ENCODE assay signal across 8 cellular contexts in the genomic region with DNA sequence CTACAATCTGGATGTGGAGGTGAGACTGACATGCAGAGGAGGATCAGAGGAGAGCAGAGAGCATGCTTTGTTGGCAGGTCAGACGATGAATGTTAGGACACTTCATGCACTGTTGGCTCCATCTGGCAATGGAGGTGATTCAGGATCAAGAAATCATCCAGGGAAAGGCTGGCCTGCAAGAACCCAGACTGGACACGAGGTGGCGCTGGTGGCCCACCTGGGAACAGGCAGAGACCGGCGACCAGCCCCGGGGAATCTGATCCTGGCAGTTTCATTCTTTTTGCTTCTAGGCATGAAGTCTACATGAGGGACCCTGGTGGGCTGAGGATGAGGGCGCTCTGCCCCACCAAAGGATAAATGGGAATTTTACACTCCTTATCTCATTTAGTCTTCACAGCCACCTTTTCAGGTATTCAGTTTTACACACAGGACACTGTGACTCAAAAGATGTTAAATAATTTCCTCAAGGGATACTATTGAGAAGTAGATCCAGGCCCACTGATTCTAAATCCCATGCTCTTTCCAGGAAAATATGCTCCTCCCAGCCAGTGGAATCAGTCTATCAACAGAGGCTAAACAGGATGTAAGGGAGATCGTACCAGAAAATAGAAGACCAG. TPM values are rescaled to one million over a fixed set of nuclear protein-coding genes. Genes with fewer than 3 reads are reported as not detected.
DNase-seq lines count a peak whose midpoint lies in the region; ATAC-seq, FAIRE-seq and TF ChIP-seq lines count a peak whose summit lies in the region.

No MANE protein-coding gene starts in this region.

- no peaks in the 10 kb centered on the region for H3K36me3 ChIP-seq in kidney (ENCODE audit: control insufficient read depth in 1 of 2, insufficient read depth in 2 of 2, low read length in 2 of 2)

- H3K9me3 ChIP-seq in kidney (ENCODE audit: control insufficient read depth in 1 of 2, low read length in 2 of 2) = no peaks in the 10 kb centered on the region

- TF ChIP-seq CTCF in cardiac fibroblast (IDR thresholded peaks at IDR 0.05; ENCODE audit: low read depth, low read length) = peak; percentile 97
- TF ChIP-seq CTCF in kidney (IDR thresholded peaks at IDR 0.05; ENCODE audit: borderline replicate concordance, extremely low read depth, insufficient read depth) = peak; percentile 93

- intact Hi-C loops in kidney (cut with DNase I) = no loop called here

- DNase-seq in GM18507 (ENCODE audit: extremely low spot score, insufficient read length, low read depth) (peak; percentile 56), NCI-H345 (lab: John Stamatoyannopoulos, UW) (peak; percentile 71), cardiac fibroblast (ENCODE audit: low read depth in 2 of 2) (peak; percentile 82), kidney (peak; percentile 88)
- peak; percentile 39 to 57 (median 42) for DNase-seq in stimulated activated CD4-positive, alpha-beta T cell treated with anti-CD3 and anti-CD28 coated beads, Interleukin-1b, Interleukin-23, amount 100 ng/mL, for 24 hours (ENCODE audit: low read depth in 4 of 4, low spot score in 1 of 4)

- ATAC-seq in activated CD4-positive, CD25-positive, alpha-beta regulatory T cell treated with anti-CD3 and anti-CD28 coated beads, Interleukin-2, amount 50 U/mL, for 24 hours = peak; percentile 28 to 33
- no peak for ATAC-seq in GM19395 (IDR thresholded peaks at IDR 0.05; ENCODE audit: unreplicated experiment)

- H3K27ac ChIP-seq in kidney (ENCODE audit: low read depth in 2 of 2, low read length in 2 of 2) = no peak overlapping the region

- FAIRE-seq in A204.1 (lab: Jason Lieb, UNC) (peak; percentile 19), GM18507 (lab: Jason Lieb, UNC) (peak; percentile 83), kidney (lab: Jason Lieb, UNC) (no peak)

- no peaks in the 10 kb centered on the region for H3K4me1 ChIP-seq in kidney (ENCODE audit: control insufficient read depth in 1 of 2, insufficient read depth in 1 of 2, low read depth in 1 of 2, low read length in 2 of 2)

- H3K9ac ChIP-seq in kidney (ENCODE audit: low read length in 2 of 2) = no peak overlapping the region

- H3K4me3 ChIP-seq in cardiac fibroblast (replicated peaks in 1 of 2; ENCODE audit: low read depth in 2 of 2, low read length in 2 of 2) (no peak overlapping the region), kidney (ENCODE audit: low read length in 2 of 2) (no peak overlapping the region)

RNA-seq across cellular contexts. Expression of gene SCMH1, which starts 26.2 kb away (rescaled TPM):
- 58.3 TPM for total RNA-seq in kidney
- 26.4 TPM for polyA plus RNA-seq in kidney (ENCODE audit: insufficient read depth, low read depth, low replicate concordance)
